15 cellular contexts compared by ENCODE assay signal in the genomic region with DNA sequence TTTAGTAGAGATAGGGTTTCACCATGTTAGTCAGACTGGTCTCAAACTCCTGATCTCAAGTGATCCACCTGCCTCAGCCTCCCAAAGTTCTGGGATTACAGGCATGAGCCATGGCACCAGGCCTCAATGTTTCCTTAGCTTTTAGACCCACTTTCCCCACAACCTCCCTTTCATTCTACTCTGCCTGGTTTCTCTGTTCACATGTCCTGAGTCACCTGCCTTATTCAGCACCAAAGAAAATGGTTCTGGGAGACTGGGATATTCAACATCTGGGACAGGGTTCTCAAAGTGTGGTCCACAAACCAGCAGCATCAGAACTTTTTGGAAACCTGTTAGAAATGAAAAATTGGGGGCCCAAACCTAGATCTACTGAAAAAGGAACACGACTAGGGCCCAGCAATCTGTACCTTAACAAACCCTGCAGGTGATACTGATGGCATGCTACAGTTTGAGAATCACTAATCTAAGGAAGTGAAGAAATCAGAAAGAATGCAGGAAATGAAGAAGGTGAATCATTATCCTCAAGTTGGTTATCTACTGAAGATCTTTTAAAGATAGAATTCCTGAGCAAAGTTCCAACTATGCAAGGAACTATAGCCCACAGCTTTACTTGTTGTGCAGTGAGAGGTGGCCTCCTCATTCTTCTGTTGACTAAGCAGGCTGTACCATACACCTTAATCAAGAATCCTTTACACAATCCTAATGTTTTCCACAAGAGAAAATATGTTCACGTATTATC. TPM values are rescaled to one million over a fixed set of nuclear protein-coding genes. Genes with fewer than 3 reads are reported as not detected.
DNase-seq lines count a peak whose midpoint lies in the region; ATAC-seq and TF ChIP-seq lines count a peak whose summit lies in the region.
"Had no signal": no experiment of that assay in that cellular context is flagged by ENCODE, and none has a peak within 500 bp of the region (broad histone marks: within the 10 kb centered on the region; RNA-seq: fewer than 3 reads in every experiment).

No MANE protein-coding gene starts in this region.

- H3K27ac ChIP-seq in SK-N-SH (ENCODE audit: low read depth in 2 of 2, low read length in 1 of 2) (peak overlapping the region; percentile 4 to 56; a peak in 3 of 4 replicates), foreskin keratinocyte (peak overlapping the region; percentile 2), endodermal cell (ENCODE audit: low read depth, low read length) (no peak overlapping the region), thyroid gland (peak overlapping the region in 1 of 3 donors; percentile 50)
- H3K27ac ChIP-seq: body of pancreas, ovary had no signal

- H3K36me3 ChIP-seq in SK-N-SH (replicated peaks in 1 of 2; ENCODE audit: control insufficient read depth in 1 of 2, insufficient read depth in 2 of 2, low read length in 1 of 2): peaks cover 34 to 45% of the 10 kb centered on the region in 2 experiments
- H3K36me3 ChIP-seq in endodermal cell (ENCODE audit: control insufficient read depth, insufficient read depth, low read length): peaks cover 74% of the 10 kb centered on the region
- H3K36me3 ChIP-seq in thyroid gland: peaks cover 39 to 41% of the 10 kb centered on the region in 2 donors
- H3K36me3 ChIP-seq: ovary had no signal

- H3K9me3 ChIP-seq in SK-N-SH (no peaks in the 10 kb centered on the region), endodermal cell (ENCODE audit: control insufficient read depth, low read length) (no peaks in the 10 kb centered on the region), thyroid gland (no peaks in the 10 kb centered on the region)
- H3K9me3 ChIP-seq: body of pancreas, ovary had no signal

- in situ Hi-C loops in ACHN (cut with HindIII; ENCODE audit: low pct_ligation_motif_present, low pct_unique_long_range_greater_than_20kb, low sequenced_read_pairs): no loop called here

- no peaks in the 10 kb centered on the region for H4K20me1 ChIP-seq in SK-N-SH (ENCODE audit: insufficient read depth)

- TF ChIP-seq RAD21 in SK-N-SH (IDR thresholded peaks at IDR 0.05; ENCODE audit: low read length): no peak

- H3K4me1 Mint-ChIP-seq in endodermal cell: peaks cover 2% of the 10 kb centered on the region

- intact Hi-C loops in thyroid gland (cut with DNase I): no loop called here

- H3K79me2 ChIP-seq in SK-N-SH (ENCODE audit: insufficient read depth): peaks cover 39% of the 10 kb centered on the region; the same call in 1 of the 2 replicates

- POLR2A ChIA-PET in SK-N-SH (lab: Yijun Ruan, JAX): no interaction called here

- H3K4me1 ChIP-seq in SK-N-SH (ENCODE audit: control insufficient read depth in 1 of 2, insufficient read depth in 2 of 2, low read depth in 1 of 2, low read length in 1 of 2): peaks cover 0 to 17% of the 10 kb centered on the region in 2 experiments; a peak in 2 of 4 replicates
- H3K4me1 ChIP-seq in foreskin keratinocyte: peaks cover 32% of the 10 kb centered on the region
- H3K4me1 ChIP-seq in endodermal cell (ENCODE audit: control insufficient read depth, insufficient read depth, low read length): peaks cover 4% of the 10 kb centered on the region
- H3K4me1 ChIP-seq in thyroid gland: peaks cover 6 to 7% of the 10 kb centered on the region in 2 donors
- H3K4me1 ChIP-seq: body of pancreas had no signal

- H3K9me2 ChIP-seq in SK-N-SH: no peaks in the 10 kb centered on the region

- peak overlapping the region; percentile 45; the same call in 1 of the 2 replicates for H3K4me2 ChIP-seq in SK-N-SH

- H3K9me3 Mint-ChIP-seq in endodermal cell: no peaks in the 10 kb centered on the region
- H3K9me3 Mint-ChIP-seq: activated CD8-positive, alpha-beta T cell treated with anti-CD3 and anti-CD28 coated beads for 36 hours had no signal

- H3K4me3 ChIP-seq in SK-N-SH (ENCODE audit: low read depth in 2 of 2, low read length in 1 of 2): no peak overlapping the region
- no peak overlapping the region for H3K4me3 ChIP-seq in endodermal cell (ENCODE audit: low read length)
- H3K4me3 ChIP-seq in thyroid gland (replicated peaks in 1 of 3): no peak overlapping the region
- H3K4me3 ChIP-seq: body of pancreas, ovary had no signal

- DNase-seq in ACHN: peak; percentile 85
- peak; percentile 31 for DNase-seq in HK-2 (ENCODE audit: unreplicated experiment)
- DNase-seq in SK-N-SH: no peak
- DNase-seq in foreskin keratinocyte: peak; percentile 88 to 95
- no peak for DNase-seq in endodermal cell
- DNase-seq in thyroid gland: no peak
- no peak for DNase-seq in UCSD-AML1 (lab: John Stamatoyannopoulos, UW; ENCODE audit: unreplicated experiment)
- DNase-seq: activated CD8-positive, alpha-beta T cell treated with anti-CD3 and anti-CD28 coated beads for 36 hours; body of pancreas; DMS 273 treated with DMSO at 0.1 percent for 48 hours; NCI-H2107; ovary; small intestine; stimulated activated naive CD4-positive, alpha-beta T cell had no signal

- ATAC-seq in foreskin keratinocyte (peak; percentile 88), GM18861 (IDR thresholded peaks at IDR 0.05; ENCODE audit: unreplicated experiment) (no peak)
- ATAC-seq: activated CD8-positive, alpha-beta T cell treated with anti-CD3 and anti-CD28 coated beads for 36 hours; body of pancreas had no signal

- no peaks in the 10 kb centered on the region for H3K27me3 Mint-ChIP-seq in endodermal cell (ENCODE audit: insufficient read depth)
- H3K27me3 Mint-ChIP-seq: activated CD8-positive, alpha-beta T cell treated with anti-CD3 and anti-CD28 coated beads for 36 hours had no signal

- no peak overlapping the region for H3K4me3 Mint-ChIP-seq in endodermal cell
- H3K4me3 Mint-ChIP-seq: activated CD8-positive, alpha-beta T cell treated with anti-CD3 and anti-CD28 coated beads for 36 hours had no signal

- TF ChIP-seq CTCF in SK-N-SH (IDR thresholded peaks at IDR 0.05): no peak
- TF ChIP-seq CTCF in foreskin keratinocyte (conservative IDR thresholded peaks at IDR 0.05): peak; percentile 21
- no peak for TF ChIP-seq CTCF in endodermal cell (conservative IDR thresholded peaks at IDR 0.05)
- TF ChIP-seq CTCF in thyroid gland (IDR thresholded peaks at IDR 0.05): no peak

- TF ChIP-seq POLR2A in thyroid gland (IDR thresholded peaks at IDR 0.05): no peak

- H2AFZ ChIP-seq in SK-N-SH (ENCODE audit: low read depth): no peak overlapping the region

- H3K9ac ChIP-seq in SK-N-SH (peak overlapping the region; percentile 1; the same call in 1 of the 2 replicates), endodermal cell (ENCODE audit: extremely low read depth, low read length, poor library complexity, severe bottlenecking) (no peak overlapping the region)

- 49% methylated on average over 2 of the region's 2 CpGs for WGBS in SK-N-SH (ENCODE audit: low lambda C conversion rate)
- 93 to 100% methylated on average over 2 of the region's 2 CpGs for WGBS in endodermal cell (ENCODE audit: insufficient coverage in 1 of 2, insufficient read length in 1 of 2), 2 experiments
- 97 to 98% methylated on average over 2 of the region's 2 CpGs for WGBS in thyroid gland, 2 donors

- H3K36me3 Mint-ChIP-seq in endodermal cell (ENCODE audit: low read depth): peaks cover 37% of the 10 kb centered on the region

- CTCF ChIA-PET in SK-N-SH (lab: Yijun Ruan, JAX): no interaction called here

- H3F3A ChIP-seq in SK-N-SH (replicated peaks; ENCODE audit: insufficient read depth): peaks cover 30% of the 10 kb centered on the region

- no peaks in the 10 kb centered on the region for H3K27me3 ChIP-seq in SK-N-SH (ENCODE audit: insufficient read depth)
- no peaks in the 10 kb centered on the region for H3K27me3 ChIP-seq in foreskin keratinocyte
- H3K27me3 ChIP-seq in endodermal cell (ENCODE audit: control insufficient read depth, insufficient read depth, low read length, poor library complexity, severe bottlenecking): no peaks in the 10 kb centered on the region
- no peaks in the 10 kb centered on the region for H3K27me3 ChIP-seq in thyroid gland
- H3K27me3 ChIP-seq: body of pancreas, ovary had no signal

- peak in 1 of 2 experiments; percentile 93; a peak in 2 of 4 replicates for TF ChIP-seq EP300 in SK-N-SH (IDR thresholded peaks at IDR 0.05; ENCODE audit: borderline replicate concordance in 1 of 2, low read depth in 1 of 2, low read length in 1 of 2)

- no peak overlapping the region for H3K27ac Mint-ChIP-seq in endodermal cell
- H3K27ac Mint-ChIP-seq: activated CD8-positive, alpha-beta T cell treated with anti-CD3 and anti-CD28 coated beads for 36 hours had no signal

TF ChIP-seq in SK-N-SH, 30 proteins besides CTCF, POLR2A, EP300 and RAD21 (continues in another document):
- TF ChIP-seq, protein P1, sequence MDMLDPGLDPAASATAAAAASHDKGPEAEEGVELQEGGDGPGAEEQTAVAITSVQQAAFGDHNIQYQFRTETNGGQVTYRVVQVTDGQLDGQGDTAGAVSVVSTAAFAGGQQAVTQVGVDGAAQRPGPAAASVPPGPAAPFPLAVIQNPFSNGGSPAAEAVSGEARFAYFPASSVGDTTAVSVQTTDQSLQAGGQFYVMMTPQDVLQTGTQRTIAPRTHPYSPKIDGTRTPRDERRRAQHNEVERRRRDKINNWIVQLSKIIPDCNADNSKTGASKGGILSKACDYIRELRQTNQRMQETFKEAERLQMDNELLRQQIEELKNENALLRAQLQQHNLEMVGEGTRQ (IDR thresholded peaks at IDR 0.05; ENCODE audit: borderline replicate concordance, low read depth, low read length): no peak
- TF ChIP-seq TAF1 (IDR thresholded peaks at IDR 0.05; ENCODE audit: borderline replicate concordance, low read depth, low read length): no peak
- TF ChIP-seq FOXM1 (IDR thresholded peaks at IDR 0.05; ENCODE audit: low read depth): no peak
- TF ChIP-seq ELF1 (IDR thresholded peaks at IDR 0.05): no peak
- TF ChIP-seq RXRA (IDR thresholded peaks at IDR 0.05; ENCODE audit: borderline replicate concordance, low read depth): 0 out of 2 replicates have a peak, but pooled peaks have one; percentile 50

RNA-seq across cellular contexts. Expression of gene CTNNAL1, which starts 51.8 kb away (rescaled TPM):
- polyA plus RNA-seq in SK-N-SH (2012; rRNA removed) (32.8 and 45.0 TPM in 2 replicates), foreskin keratinocyte (122 and 168 TPM in 2 replicates)
- 61.3 and 78.0 TPM in 2 replicates for polyA plus RNA-seq in SK-N-SH (2012; cell fraction: cytosol; rRNA removed)
- polyA plus RNA-seq in SK-N-SH (2012; cell fraction: nucleus; rRNA removed): 18.5 and 32.1 TPM in 2 replicates
- total RNA-seq in foreskin keratinocyte (154 and 199 TPM in 2 replicates), endodermal cell (10 to 100 TPM; 80.1 to 82.1 TPM), thyroid gland (100 to 1,000 TPM; 106 to 231 (median 156) TPM)
- 57.1 TPM for polyA plus RNA-seq in endodermal cell (2013, experiment 1 of 2)
- 57.2 TPM for polyA plus RNA-seq in endodermal cell (2013, experiment 2 of 2)

RNA-seq across cellular contexts. Expression of gene TMEM245, which starts 54.6 kb away (rescaled TPM):
- polyA plus RNA-seq in SK-N-SH (2012; rRNA removed): 17.5 and 26.0 TPM in 2 replicates
- 19.8 and 23.6 TPM in 2 replicates for polyA plus RNA-seq in SK-N-SH (2012; cell fraction: cytosol; rRNA removed)
- 9.1 and 19.6 TPM in 2 replicates for polyA plus RNA-seq in SK-N-SH (2012; cell fraction: nucleus; rRNA removed)
- total RNA-seq in foreskin keratinocyte: 36.8 and 38.6 TPM in 2 replicates
- 10.1 and 12.1 TPM in 2 replicates for polyA plus RNA-seq in foreskin keratinocyte
- 10 to 100 TPM; 42.8 to 55.0 TPM for total RNA-seq in endodermal cell
- polyA plus RNA-seq in endodermal cell (2013, experiment 1 of 2): 45.8 TPM
- 43.2 TPM for polyA plus RNA-seq in endodermal cell (2013, experiment 2 of 2)
- total RNA-seq in thyroid gland: 100 to 1,000 TPM; 222 to 549 (median 318) TPM

Comparison
In these comparisons a context has a peak if more than half of its experiments do, and no peak if none do; other contexts are left out.
1. DNase-seq: peak in ACHN (single experiment), HK-2 (single experiment) and foreskin keratinocyte (2 of 2); none in SK-N-SH (single experiment), endodermal cell (single experiment), thyroid gland (0 of 2) and UCSD-AML1 (single experiment).